Comparison of ENCODE assay signal across 1 cellular context in genomic region chr12:26034371-26035142, GRCh38.
TF ChIP-seq lines count a peak whose summit lies in the region.

No MANE protein-coding gene starts in this region.

TF ChIP-seq in IMR-90, 13 proteins besides CTCF, POLR2A, EP300 and RAD21:
- peak; percentile 80 for TF ChIP-seq NFE2L2 (IDR thresholded peaks at IDR 0.05; ENCODE audit: low read depth, low read length)
- no peak for TF ChIP-seq RCOR1 (IDR thresholded peaks at IDR 0.05; ENCODE audit: insufficient replicate concordance, low read length)
- TF ChIP-seq FOS (IDR thresholded peaks at IDR 0.05; ENCODE audit: low read depth, low read length) = no peak
